ENCODE assay signal across 2 cellular contexts in genomic region chr17:743139-743538, GRCh38.
A peak's percentile ranks its signal among the peaks of the same experiment; 100 is the strongest.
TF ChIP-seq lines count a peak whose summit lies in the region.

No MANE protein-coding gene starts in this region.

TF ChIP-seq in HepG2, 621 proteins besides CTCF, POLR2A, EP300 and RAD21:
- no peak for TF ChIP-seq BORCS8-MEF2B (CRISPR knock-in tag; IDR thresholded peaks at IDR 0.05)
- TF ChIP-seq RBM22 (optimal IDR thresholded peaks at IDR 0.05; ENCODE audit: low read length), result peak; percentile 49
- TF ChIP-seq ZNF451 (CRISPR knock-in tag; IDR thresholded peaks at IDR 0.05), result no peak
- TF ChIP-seq E2F1 (CRISPR knock-in tag; IDR thresholded peaks at IDR 0.05), result no peak
- no peak for TF ChIP-seq ZNF503 (CRISPR knock-in tag; IDR thresholded peaks at IDR 0.05)
- TF ChIP-seq KLF15 (CRISPR knock-in tag; IDR thresholded peaks at IDR 0.05; ENCODE audit: borderline replicate concordance), result no peak
- peak; percentile 33; the same call in 1 of the 2 replicates for TF ChIP-seq ZNF770 (CRISPR knock-in tag; IDR thresholded peaks at IDR 0.05)
- no peak for TF ChIP-seq SIN3A (IDR thresholded peaks at IDR 0.05; ENCODE audit: borderline replicate concordance, low read depth, low read length)
- TF ChIP-seq MEIS2 (CRISPR knock-in tag; IDR thresholded peaks at IDR 0.05), result no peak
- TF ChIP-seq ZNF224 (CRISPR knock-in tag; IDR thresholded peaks at IDR 0.05), result no peak
- no peak for TF ChIP-seq YEATS2 (CRISPR knock-in tag; IDR thresholded peaks at IDR 0.05; ENCODE audit: borderline replicate concordance)
- TF ChIP-seq ZFP91 (CRISPR knock-in tag; IDR thresholded peaks at IDR 0.05; ENCODE audit: borderline replicate concordance), result no peak
- no peak for TF ChIP-seq GMEB1 (CRISPR knock-in tag; IDR thresholded peaks at IDR 0.05; ENCODE audit: borderline replicate concordance)
- no peak for TF ChIP-seq ZNF644 (CRISPR knock-in tag; IDR thresholded peaks at IDR 0.05; ENCODE audit: low read depth)
- TF ChIP-seq RFX3 (CRISPR knock-in tag; IDR thresholded peaks at IDR 0.05), result no peak
TF ChIP-seq in HepG2: peak in this region for 2.

TF ChIP-seq in WTC11, 78 proteins besides CTCF, POLR2A, EP300 and RAD21:
- TF ChIP-seq ZMAT4 (CRISPR knock-in tag; IDR thresholded peaks at IDR 0.05), result no peak
- TF ChIP-seq JUN (CRISPR knock-in tag; IDR thresholded peaks at IDR 0.05), result no peak
- TF ChIP-seq NR3C1 (CRISPR knock-in tag; conservative IDR thresholded peaks at IDR 0.05; ENCODE audit: low read depth), result no peak
- no peak for TF ChIP-seq FOXP4 (CRISPR knock-in tag; IDR thresholded peaks at IDR 0.05)
- no peak for TF ChIP-seq TEAD4 (CRISPR knock-in tag; IDR thresholded peaks at IDR 0.05)
- no peak for TF ChIP-seq FOXJ3 (CRISPR knock-in tag; IDR thresholded peaks at IDR 0.05; ENCODE audit: borderline replicate concordance)
- TF ChIP-seq PRRX2 (CRISPR knock-in tag; IDR thresholded peaks at IDR 0.05), result no peak
- TF ChIP-seq ARID4B (CRISPR knock-in tag; IDR thresholded peaks at IDR 0.05; ENCODE audit: borderline replicate concordance), result no peak
- no peak for TF ChIP-seq TEAD1 (CRISPR knock-in tag; IDR thresholded peaks at IDR 0.05)
- TF ChIP-seq NFE2L1 (CRISPR knock-in tag; IDR thresholded peaks at IDR 0.05), result no peak
- no peak for TF ChIP-seq CBFB (CRISPR knock-in tag; IDR thresholded peaks at IDR 0.05; ENCODE audit: low read depth)
- no peak for TF ChIP-seq ZNF416 (CRISPR knock-in tag; IDR thresholded peaks at IDR 0.05)
- no peak for TF ChIP-seq E2F5 (CRISPR knock-in tag; IDR thresholded peaks at IDR 0.05)
- no peak for TF ChIP-seq AR (CRISPR knock-in tag; IDR thresholded peaks at IDR 0.05)
